ENCODE assay signal across 1 cellular context in the genomic region with DNA sequence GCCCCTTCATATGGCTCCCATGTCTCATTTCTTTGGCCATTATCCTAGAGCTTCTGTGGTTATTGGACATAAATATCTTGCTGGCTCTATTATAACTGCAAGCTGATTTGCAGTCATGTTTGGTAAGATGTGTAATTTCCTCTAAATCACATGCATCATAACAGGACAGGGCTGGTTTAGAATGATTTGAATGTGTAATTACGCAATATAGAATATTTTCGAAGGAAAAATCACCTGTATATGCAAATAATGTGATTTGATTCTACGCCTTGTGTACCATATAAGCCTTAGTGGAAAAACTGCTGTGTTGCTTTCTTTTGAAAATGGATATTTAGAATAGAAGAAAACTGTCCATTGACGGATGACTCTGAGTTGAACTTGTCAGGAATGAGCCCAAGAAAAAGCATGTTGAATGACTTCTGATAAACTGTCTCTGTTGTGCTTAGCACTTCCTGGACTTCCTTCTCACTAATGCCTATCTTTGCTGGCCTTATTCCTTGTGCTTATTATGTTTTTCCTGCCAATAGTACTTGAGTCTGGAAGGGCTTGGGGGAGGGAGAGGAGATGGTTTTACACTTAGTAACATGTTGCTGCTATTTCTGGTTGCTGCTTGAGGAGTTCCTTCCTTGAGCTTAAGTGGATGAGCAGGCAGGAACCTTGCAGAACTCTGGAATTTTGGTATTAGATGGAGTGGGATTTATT.
TF ChIP-seq lines count a peak whose summit lies in the region.

No MANE protein-coding gene starts in this region.

TF ChIP-seq in HEK293, 187 proteins besides CTCF, POLR2A, EP300 and RAD21 (continued from another document):
- TF ChIP-seq, protein P1, sequence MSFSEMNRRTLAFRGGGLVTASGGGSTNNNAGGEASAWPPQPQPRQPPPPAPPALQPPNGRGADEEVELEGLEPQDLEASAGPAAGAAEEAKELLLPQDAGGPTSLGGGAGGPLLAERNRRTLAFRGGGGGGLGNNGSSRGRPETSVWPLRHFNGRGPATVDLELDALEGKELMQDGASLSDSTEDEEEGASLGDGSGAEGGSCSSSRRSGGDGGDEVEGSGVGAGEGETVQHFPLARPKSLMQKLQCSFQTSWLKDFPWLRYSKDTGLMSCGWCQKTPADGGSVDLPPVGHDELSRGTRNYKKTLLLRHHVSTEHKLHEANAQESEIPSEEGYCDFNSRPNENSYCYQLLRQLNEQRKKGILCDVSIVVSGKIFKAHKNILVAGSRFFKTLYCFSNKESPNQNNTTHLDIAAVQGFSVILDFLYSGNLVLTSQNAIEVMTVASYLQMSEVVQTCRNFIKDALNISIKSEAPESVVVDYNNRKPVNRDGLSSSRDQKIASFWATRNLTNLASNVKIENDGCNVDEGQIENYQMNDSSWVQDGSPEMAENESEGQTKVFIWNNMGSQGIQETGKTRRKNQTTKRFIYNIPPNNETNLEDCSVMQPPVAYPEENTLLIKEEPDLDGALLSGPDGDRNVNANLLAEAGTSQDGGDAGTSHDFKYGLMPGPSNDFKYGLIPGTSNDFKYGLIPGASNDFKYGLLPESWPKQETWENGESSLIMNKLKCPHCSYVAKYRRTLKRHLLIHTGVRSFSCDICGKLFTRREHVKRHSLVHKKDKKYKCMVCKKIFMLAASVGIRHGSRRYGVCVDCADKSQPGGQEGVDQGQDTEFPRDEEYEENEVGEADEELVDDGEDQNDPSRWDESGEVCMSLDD (tag by site-specific recombination; IDR thresholded peaks at IDR 0.05) = no peak
- TF ChIP-seq ZBTB20 (tag by site-specific recombination; IDR thresholded peaks at IDR 0.05) = peak; percentile 65; the same call in 1 of the 2 replicates
- TF ChIP-seq ZNF146 (tag by site-specific recombination; IDR thresholded peaks at IDR 0.05) = no peak
- TF ChIP-seq, protein P2, sequence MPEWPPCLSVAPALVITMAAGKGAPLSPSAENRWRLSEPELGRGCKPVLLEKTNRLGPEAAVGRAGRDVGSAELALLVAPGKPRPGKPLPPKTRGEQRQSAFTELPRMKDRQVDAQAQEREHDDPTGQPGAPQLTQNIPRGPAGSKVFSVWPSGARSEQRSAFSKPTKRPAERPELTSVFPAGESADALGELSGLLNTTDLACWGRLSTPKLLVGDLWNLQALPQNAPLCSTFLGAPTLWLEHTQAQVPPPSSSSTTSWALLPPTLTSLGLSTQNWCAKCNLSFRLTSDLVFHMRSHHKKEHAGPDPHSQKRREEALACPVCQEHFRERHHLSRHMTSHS (tag by site-specific recombination; IDR thresholded peaks at IDR 0.05) = no peak
- no peak for TF ChIP-seq ZNF660 (tag by site-specific recombination; IDR thresholded peaks at IDR 0.05)
- 0 out of 2 replicates have a peak, but pooled peaks have one; percentile 19 for TF ChIP-seq TRIM28 (IDR thresholded peaks at IDR 0.05; ENCODE audit: borderline replicate concordance, low read length)
- peak; percentile 67 for TF ChIP-seq ZNF600 (tag by site-specific recombination; IDR thresholded peaks at IDR 0.05)
- TF ChIP-seq ZBTB17 (tag by site-specific recombination; IDR thresholded peaks at IDR 0.05) = 0 out of 2 replicates have a peak, but pooled peaks have one; percentile 23
- 0 out of 2 replicates have a peak, but pooled peaks have one; percentile 23 for TF ChIP-seq ZNF629 (tag by site-specific recombination; IDR thresholded peaks at IDR 0.05)
- no peak for TF ChIP-seq ZNF585B (tag by site-specific recombination; IDR thresholded peaks at IDR 0.05)
